Comparison of ENCODE assay signal across 17 cellular contexts in genomic region chr5:16529319-16529718, GRCh38.
DNase-seq lines count a peak whose midpoint lies in the region; FAIRE-seq and TF ChIP-seq lines count a peak whose summit lies in the region.
"Had no signal": no experiment of that assay in that cellular context is flagged by ENCODE, and none has a peak within 500 bp of the region (broad histone marks: within the 10 kb centered on the region; RNA-seq: fewer than 3 reads in every experiment).

No MANE protein-coding gene starts in this region.

- no peak overlapping the region for H2AFZ ChIP-seq in trophoblast cell (ENCODE audit: insufficient read depth, low read length, poor library complexity)

- H4K12ac ChIP-seq in trophoblast cell (ENCODE audit: low read depth, low read length), result no peak overlapping the region

- no peak overlapping the region for H2AK5ac ChIP-seq in trophoblast cell (ENCODE audit: low read length)

- H3K79me2 ChIP-seq in trophoblast cell (ENCODE audit: control insufficient read depth, insufficient read depth, low read length, poor library complexity), result no peaks in the 10 kb centered on the region

- H3K4me1 ChIP-seq in colonic mucosa (no peaks in the 10 kb centered on the region), trophoblast cell (ENCODE audit: control insufficient read depth in 1 of 2, insufficient read depth in 2 of 2, low read length in 2 of 2) (no peaks in the 10 kb centered on the region)

- DNase-seq in NCI-H1417 treated with DMSO at 0.1 percent for 48 hours (lab: John Stamatoyannopoulos, UW) (peak; percentile 30), NCI-H2081 treated with DMSO at 0.1 percent for 48 hours (lab: John Stamatoyannopoulos, UW) (peak; percentile 25), colonic mucosa (no peak), trophoblast cell (peak; percentile 31 to 42), MG63 (no peak), GM12891 (ENCODE audit: insufficient read length, low spot score) (no peak), GM19240 (ENCODE audit: insufficient read length, low spot score) (no peak)
- DNase-seq: ACHN, Caco-2, DMS153, NCI-H1048, NCI-H1694 treated with DMSO at 0.1 percent for 48 hours, NCI-H526 treated with DMSO at 0.1 percent for 48 hours, SHP77 had no signal

- FAIRE-seq in GM12891 (lab: Jason Lieb, UNC), result no peak
- FAIRE-seq: H1, HepG2 had no signal

- no peak overlapping the region for H2BK120ac ChIP-seq in trophoblast cell (ENCODE audit: insufficient read depth, low read length, poor library complexity)

- peak overlapping the region; percentile 76 for H3K27ac ChIP-seq in colonic mucosa
- H3K27ac ChIP-seq in trophoblast cell (ENCODE audit: low read depth, low read length), result no peak overlapping the region
- H3K27ac ChIP-seq: KMS-11 had no signal

- no CpG with 5 or more reads among the region's 8 CpGs for WGBS in trophoblast cell (ENCODE audit: extremely low coverage, insufficient coverage, insufficient read length)

- no peak overlapping the region for H2BK5ac ChIP-seq in trophoblast cell (ENCODE audit: low read depth, low read length, poor library complexity)

- H3K27me3 ChIP-seq in colonic mucosa (no peaks in the 10 kb centered on the region), trophoblast cell (ENCODE audit: insufficient read depth, low read length) (no peaks in the 10 kb centered on the region), MG63 (no peaks in the 10 kb centered on the region)

- H3K36me3 ChIP-seq in colonic mucosa, result no peaks in the 10 kb centered on the region
- H3K36me3 ChIP-seq in trophoblast cell (ENCODE audit: control insufficient read depth in 1 of 2, insufficient read depth in 2 of 2, low read length in 2 of 2), result no peaks in the 10 kb centered on the region
- H3K36me3 ChIP-seq in MG63, result no peaks in the 10 kb centered on the region

- no peak for TF ChIP-seq POLR2A in GM12891 (IDR thresholded peaks at IDR 0.05; ENCODE audit: low read depth, low read length)

- H2BK12ac ChIP-seq in trophoblast cell (ENCODE audit: low read length), result no peak overlapping the region

- H3K23ac ChIP-seq in trophoblast cell (ENCODE audit: low read length), result no peak overlapping the region

- intact Hi-C loops in colonic mucosa (cut with DNase I), result no loop called here

- no peak overlapping the region for H3K18ac ChIP-seq in trophoblast cell (ENCODE audit: low read length)

- peak overlapping the region in 1 of 2 donors; percentile 30 for H3K9ac ChIP-seq in colonic mucosa (ENCODE audit: low read depth in 2 of 2, low read length in 2 of 2)
- no peak overlapping the region for H3K9ac ChIP-seq in trophoblast cell (ENCODE audit: low read length)
- H3K9ac ChIP-seq: KMS-11 had no signal

- H3K4ac ChIP-seq in trophoblast cell (ENCODE audit: low read depth, low read length), result no peak overlapping the region

- no peaks in the 10 kb centered on the region for H3K9me3 ChIP-seq in colonic mucosa
- H3K9me3 ChIP-seq in trophoblast cell (ENCODE audit: insufficient read depth, low read depth, low read length), result peaks cover 2% of the 10 kb centered on the region
- H3K9me3 ChIP-seq in MG63, result no peaks in the 10 kb centered on the region
- H3K9me3 ChIP-seq: Caco-2 had no signal

- no peak overlapping the region for H3K4me2 ChIP-seq in trophoblast cell (ENCODE audit: low read length)
- H3K4me2 ChIP-seq: KMS-11 had no signal

- H4K8ac ChIP-seq in trophoblast cell (ENCODE audit: low read depth, low read length), result no peak overlapping the region

- no peak overlapping the region for H4K91ac ChIP-seq in trophoblast cell (ENCODE audit: low read depth, low read length)

- no peak overlapping the region for H3K14ac ChIP-seq in trophoblast cell (ENCODE audit: low read length)

- no peaks in the 10 kb centered on the region for H3K79me1 ChIP-seq in trophoblast cell (ENCODE audit: low read length)

- H3K4me3 ChIP-seq in colonic mucosa (no peak overlapping the region), trophoblast cell (ENCODE audit: low read depth, low read length) (no peak overlapping the region), MG63 (no peak overlapping the region)

- TF ChIP-seq CTCF in colonic mucosa (IDR thresholded peaks at IDR 0.05), result no peak

TF ChIP-seq in GM12891, 5 proteins besides CTCF, POLR2A, EP300 and RAD21:
- TF ChIP-seq TAF1 (IDR thresholded peaks at IDR 0.05; ENCODE audit: low read depth, low read length) (no peak), POU2F2 (IDR thresholded peaks at IDR 0.05; ENCODE audit: low read depth, low read length) (no peak), PAX5 (IDR thresholded peaks at IDR 0.05; ENCODE audit: insufficient read depth, low read length, severe bottlenecking) (no peak), POLR2AphosphoS5 (IDR thresholded peaks at IDR 0.05; ENCODE audit: low read depth, low read length) (no peak), SPI1 (IDR thresholded peaks at IDR 0.05; ENCODE audit: low read depth, low read length) (no peak)

Comparison
In these comparisons a context has a peak if more than half of its experiments do, and no peak if none do; other contexts are left out.
1. DNase-seq: peak in NCI-H1417 treated with DMSO at 0.1 percent for 48 hours (single experiment), NCI-H2081 treated with DMSO at 0.1 percent for 48 hours (single experiment) and trophoblast cell (2 of 2); none in colonic mucosa (single experiment), MG63 (single experiment), GM12891 (single experiment) and GM19240 (single experiment).